Comparison of ENCODE assay signal across 8 cellular contexts in the genomic region with DNA sequence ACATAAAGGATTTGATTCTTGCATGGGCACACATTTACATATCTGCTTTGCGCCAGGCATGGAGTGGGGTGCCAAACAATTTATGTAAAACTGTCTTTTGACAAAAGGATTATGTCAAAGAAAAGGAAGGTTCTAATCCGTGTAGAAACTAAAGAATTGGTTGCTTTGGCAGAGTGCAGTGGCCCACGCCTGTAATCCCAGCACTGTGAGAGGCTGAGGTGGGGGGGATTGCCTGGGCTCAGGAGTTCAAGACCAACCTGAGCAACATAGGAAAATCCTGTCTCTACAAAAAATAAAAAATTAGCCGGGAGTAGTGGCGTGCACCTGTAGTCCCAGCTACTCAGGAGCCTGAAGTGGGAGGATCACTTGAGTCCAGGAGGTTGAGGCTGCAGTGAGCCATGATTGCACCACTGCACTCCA. TPM values are rescaled to one million over a fixed set of nuclear protein-coding genes. Genes with fewer than 3 reads are reported as not detected.
DNase-seq lines count a peak whose midpoint lies in the region; ATAC-seq and TF ChIP-seq lines count a peak whose summit lies in the region.

No MANE protein-coding gene starts in this region.

- intact Hi-C loops in Right ventricle myocardium superior (cut with DNase I) (no loop called here), body of pancreas (cut with DNase I) (no loop called here), uterus (cut with DNase I; ENCODE audit: low total_unique reads) (no loop called here)

- ATAC-seq in Right ventricle myocardium superior (ENCODE audit: poor library complexity), result no peak
- ATAC-seq in body of pancreas, result no peak
- ATAC-seq in GM18868 (IDR thresholded peaks at IDR 0.05; ENCODE audit: unreplicated experiment), result no peak

- no peak overlapping the region for H2BK120ac ChIP-seq in mesendoderm (ENCODE audit: low read depth, low read length)

- H3K27ac ChIP-seq in right atrium auricular region, result no peak overlapping the region
- H3K27ac ChIP-seq in body of pancreas, result peak overlapping the region; percentile 43 to 89 (median 81)
- H3K27ac ChIP-seq in mesendoderm (ENCODE audit: low read depth, low read length), result no peak overlapping the region
- H3K27ac ChIP-seq in uterus, result peak overlapping the region; percentile 87 to 93

- H3K4ac ChIP-seq in mesendoderm (ENCODE audit: low read depth, low read length), result no peak overlapping the region

- peaks cover 14% of the 10 kb centered on the region for H3K79me1 ChIP-seq in mesendoderm (ENCODE audit: low read length)

- TF ChIP-seq CTCF in right atrium auricular region (IDR thresholded peaks at IDR 0.05) (no peak), body of pancreas (IDR thresholded peaks at IDR 0.05) (no peak), uterus (IDR thresholded peaks at IDR 0.05) (no peak)

- peaks cover 14% of the 10 kb centered on the region for H3K79me2 ChIP-seq in mesendoderm (ENCODE audit: control insufficient read depth, insufficient read depth, low read length)

- no peak overlapping the region for H2BK15ac ChIP-seq in mesendoderm (replicated peaks; ENCODE audit: low read depth)

- H4K8ac ChIP-seq in mesendoderm (ENCODE audit: low read depth, low read length), result no peak overlapping the region

- H3K36me3 ChIP-seq in right atrium auricular region, result no peaks in the 10 kb centered on the region
- no peaks in the 10 kb centered on the region for H3K36me3 ChIP-seq in body of pancreas (replicated peaks in 1 of 2; ENCODE audit: insufficient read depth in 1 of 2, low read depth in 2 of 2)
- H3K36me3 ChIP-seq in mesendoderm (ENCODE audit: control insufficient read depth, insufficient read depth, low read length), result no peaks in the 10 kb centered on the region
- no peaks in the 10 kb centered on the region for H3K36me3 ChIP-seq in uterus

- no peak overlapping the region for H2AK5ac ChIP-seq in mesendoderm (ENCODE audit: low read length)

- H3K4me2 ChIP-seq in mesendoderm (ENCODE audit: low read length), result peak overlapping the region; percentile 65

- H2BK5ac ChIP-seq in mesendoderm (ENCODE audit: low read length), result no peak overlapping the region

- H3K23ac ChIP-seq in mesendoderm (ENCODE audit: low read length), result no peak overlapping the region

- peak overlapping the region; percentile 95 for H3K56ac ChIP-seq in mesendoderm (ENCODE audit: low read length)

- H3K9me3 ChIP-seq in right atrium auricular region (no peaks in the 10 kb centered on the region), body of pancreas (no peaks in the 10 kb centered on the region), uterus (no peaks in the 10 kb centered on the region)

- no peak overlapping the region for H4K5ac ChIP-seq in mesendoderm (ENCODE audit: low read length)

- WGBS in body of pancreas, 2 donors, result 23 to 31% methylated on average over 5 of the region's 5 CpGs
- no CpG with 5 or more reads among the region's 5 CpGs for WGBS in mesendoderm (ENCODE audit: extremely low coverage, insufficient coverage, low lambda C conversion rate)

- H3K27me3 ChIP-seq in right atrium auricular region (no peaks in the 10 kb centered on the region), body of pancreas (no peaks in the 10 kb centered on the region), mesendoderm (ENCODE audit: insufficient read depth, low read length, poor library complexity) (no peaks in the 10 kb centered on the region), uterus (no peaks in the 10 kb centered on the region)

- H3K9ac ChIP-seq in mesendoderm (ENCODE audit: low read length), result peak overlapping the region; percentile 93

- DNase-seq in right atrium auricular region (ENCODE audit: low spot score), result no peak
- no peak for DNase-seq in Right ventricle myocardium superior
- DNase-seq in body of pancreas, result no peak
- DNase-seq in mesendoderm, result no peak
- no peak for DNase-seq in uterus
- no peak for DNase-seq in H4 (ENCODE audit: low spot score)
- DNase-seq in NCI-H2196 treated with DMSO at 0.1 percent for 48 hours (lab: John Stamatoyannopoulos, UW; ENCODE audit: unreplicated experiment), result no peak

- H3K18ac ChIP-seq in mesendoderm (ENCODE audit: low read length), result no peak overlapping the region

- H3K4me3 ChIP-seq in right atrium auricular region (peak overlapping the region; percentile 94 to 97), body of pancreas (peak overlapping the region in 1 of 2 donors; percentile 32), mesendoderm (ENCODE audit: low read length) (no peak overlapping the region), uterus (peak overlapping the region; percentile 70 to 90)

- H3K4me1 ChIP-seq in right atrium auricular region (peaks cover 0 to 18% of the 10 kb centered on the region in 2 donors), body of pancreas (peaks cover 30% of the 10 kb centered on the region), mesendoderm (ENCODE audit: control insufficient read depth, low read depth, low read length) (no peaks in the 10 kb centered on the region), uterus (no peaks in the 10 kb centered on the region)

- TF ChIP-seq POLR2A in body of pancreas (IDR thresholded peaks at IDR 0.05), result no peak
- no peak for TF ChIP-seq POLR2A in uterus (IDR thresholded peaks at IDR 0.05)

RNA-seq across cellular contexts. Expression of a gene that starts 1.1 kb away (rescaled TPM):
- 10 to 100 TPM; 20.6 to 25.3 TPM for total RNA-seq in right atrium auricular region
- total RNA-seq in Right ventricle myocardium superior, result 23.8 TPM
- 10 to 100 TPM; 17.1 to 39.2 TPM for total RNA-seq in body of pancreas
- 23.0 TPM for polyA plus RNA-seq in mesendoderm (2013, experiment 1 of 2)
- polyA plus RNA-seq in mesendoderm (2013, experiment 2 of 2), result 23.7 TPM
- 100 to 1,000 TPM in 1 of 4 donors, 10 to 100 TPM in 3; 21.5 to 108 (median 41.3) TPM for total RNA-seq in uterus
- total RNA-seq in H4 (2014; rRNA removed; shearing (Covaris generic)), result 36.8 and 37.6 TPM in 2 replicates

RNA-seq across cellular contexts. Expression of a gene that starts 46.1 kb away (rescaled TPM):
- total RNA-seq in right atrium auricular region (1 to 10 TPM in 1 of 2 donors, under 1 TPM in 1; 0.98 to 1.1 TPM), Right ventricle myocardium superior (3.2 TPM), body of pancreas (10 to 100 TPM in 1 of 2 donors, 1 to 10 TPM in 1; 7.5 to 15.8 TPM), uterus (10 to 100 TPM in 3 of 4 donors, 1 to 10 TPM in 1; 7.4 to 16.0 (median 13.3) TPM)
- polyA plus RNA-seq in mesendoderm (2013, experiment 1 of 2), result 12.6 TPM
- 12.7 TPM for polyA plus RNA-seq in mesendoderm (2013, experiment 2 of 2)
- 3.3 and 15.5 TPM in 2 replicates for total RNA-seq in H4 (2014; rRNA removed; shearing (Covaris generic))

RNA-seq across cellular contexts. Expression of a gene that starts 47.1 kb away (rescaled TPM):
- total RNA-seq in right atrium auricular region (10 to 100 TPM; 57.5 to 61.4 TPM), Right ventricle myocardium superior (66.0 TPM), body of pancreas (10 to 100 TPM; 27.0 to 99.4 TPM), uterus (10 to 100 TPM in 3 of 4 donors, 1 to 10 TPM in 1; 8.5 to 43.6 (median 30.0) TPM)
- polyA plus RNA-seq in mesendoderm (2013, experiment 1 of 2), result 54.8 TPM
- 56.0 TPM for polyA plus RNA-seq in mesendoderm (2013, experiment 2 of 2)
- total RNA-seq in H4 (2014; rRNA removed; shearing (Covaris generic)), result 60.3 and 103 TPM in 2 replicates

Comparison
In these comparisons a context has a peak if more than half of its experiments do, and no peak if none do; other contexts are left out.
1. H3K27ac ChIP-seq: peak in body of pancreas (4 of 4) and uterus (2 of 2); none in right atrium auricular region (0 of 2) and mesendoderm (single experiment).